In genomic region chrX:133650262-133650661, GRCh38 we compare ENCODE assay signal across 24 cellular contexts.
"Had no signal": no experiment of that assay in that cellular context is flagged by ENCODE, and none has a peak within 500 bp of the region (broad histone marks: within the 10 kb centered on the region; RNA-seq: fewer than 3 reads in every experiment).

No MANE protein-coding gene starts in this region.

- H3K36me3 ChIP-seq: colonic mucosa, heart left ventricle, pancreas, right lobe of liver, spleen, tibial artery, upper lobe of left lung, uterus had no signal

- H3K4me1 ChIP-seq: colonic mucosa, right lobe of liver, spleen, upper lobe of left lung, uterus had no signal

- H3K9me3 Mint-ChIP-seq: memory B cell; naive thymus-derived CD4-positive, alpha-beta T cell; neural crest cell; stimulated activated memory B cell treated with anti-CD40 and anti-IgM and Interleukin-4, amounts not matched to agents 10 μg/mL and 1 μg/mL and 100 μg/mL, for 72 hours; stimulated activated naive CD8-positive, alpha-beta T cell treated with anti-CD3 and anti-CD28 coated beads, Interleukin-15, Interleukin-2, amounts not matched to agents 100 ng/mL and 50 ng/mL, for 24 hours had no signal

- H3K27ac Mint-ChIP-seq: memory B cell; naive thymus-derived CD4-positive, alpha-beta T cell; progenitor cell of endocrine pancreas; stimulated activated memory B cell treated with anti-CD40 and anti-IgM and Interleukin-4, amounts not matched to agents 10 μg/mL and 1 μg/mL and 100 μg/mL, for 72 hours; stimulated activated naive CD8-positive, alpha-beta T cell treated with anti-CD3 and anti-CD28 coated beads, Interleukin-15, Interleukin-2, amounts not matched to agents 100 ng/mL and 50 ng/mL, for 24 hours had no signal

- ATAC-seq: esophagus mucosa; heart left ventricle; left lobe of liver; naive thymus-derived CD4-positive, alpha-beta T cell; pancreas; right lobe of liver; stimulated activated memory B cell treated with anti-CD40 and anti-IgM and Interleukin-4, amounts not matched to agents 10 μg/mL and 1 μg/mL and 100 μg/mL, for 72 hours had no signal

- H3K27me3 Mint-ChIP-seq: naive thymus-derived CD4-positive, alpha-beta T cell; progenitor cell of endocrine pancreas; stimulated activated memory B cell treated with anti-CD40 and anti-IgM and Interleukin-4, amounts not matched to agents 10 μg/mL and 1 μg/mL and 100 μg/mL, for 72 hours; stimulated activated naive CD8-positive, alpha-beta T cell treated with anti-CD3 and anti-CD28 coated beads, Interleukin-15, Interleukin-2, amounts not matched to agents 100 ng/mL and 50 ng/mL, for 24 hours had no signal

- H3K9me3 ChIP-seq: colonic mucosa, heart left ventricle, pancreas, right lobe of liver, spleen, tibial artery, upper lobe of left lung, uterus had no signal

- H3K36me3 Mint-ChIP-seq: memory B cell; naive thymus-derived CD4-positive, alpha-beta T cell; stimulated activated memory B cell treated with anti-CD40 and anti-IgM and Interleukin-4, amounts not matched to agents 10 μg/mL and 1 μg/mL and 100 μg/mL, for 72 hours had no signal

- H3K27ac ChIP-seq: colonic mucosa, dorsolateral prefrontal cortex, heart left ventricle, pancreas, right lobe of liver, spleen, tibial artery, upper lobe of left lung, uterus had no signal

- H3K27me3 ChIP-seq: colonic mucosa, pancreas, right lobe of liver, tibial artery, upper lobe of left lung, uterus had no signal

- DNase-seq: cerebellar nuclear complex; colonic mucosa; dorsolateral prefrontal cortex; effector CD8-positive, alpha-beta T cell; heart left ventricle; hippocampal formation; naive thymus-derived CD4-positive, alpha-beta T cell; occipital lobe; pancreas; right lobe of liver; spleen; stimulated activated CD4-positive, alpha-beta T cell treated with anti-CD3 and anti-CD28 coated beads, Interleukin-15, amount 100 ng/mL, for 24 hours; stimulated activated CD4-positive, alpha-beta T cell treated with anti-CD3 and anti-CD28 coated beads, Interleukin-1b, Interleukin-23, amount 100 ng/mL, for 48 hours; stimulated activated CD4-positive, alpha-beta T cell treated with anti-CD3 and anti-CD28 coated beads, Interleukin-4, amount 100 ng/mL, for 24 hours; tibial artery; upper lobe of left lung; uterus had no signal

- H3K4me3 ChIP-seq: colonic mucosa, dorsolateral prefrontal cortex, heart left ventricle, pancreas, right lobe of liver, spleen, tibial artery, upper lobe of left lung, uterus had no signal

- H3K4me3 Mint-ChIP-seq: memory B cell; naive thymus-derived CD4-positive, alpha-beta T cell; neural crest cell; stimulated activated memory B cell treated with anti-CD40 and anti-IgM and Interleukin-4, amounts not matched to agents 10 μg/mL and 1 μg/mL and 100 μg/mL, for 72 hours; stimulated activated naive CD8-positive, alpha-beta T cell treated with anti-CD3 and anti-CD28 coated beads, Interleukin-15, Interleukin-2, amounts not matched to agents 100 ng/mL and 50 ng/mL, for 24 hours had no signal

- H3K4me1 Mint-ChIP-seq: memory B cell; naive thymus-derived CD4-positive, alpha-beta T cell; stimulated activated memory B cell treated with anti-CD40 and anti-IgM and Interleukin-4, amounts not matched to agents 10 μg/mL and 1 μg/mL and 100 μg/mL, for 72 hours had no signal
